18 cellular contexts compared by ENCODE assay signal in the genomic region with DNA sequence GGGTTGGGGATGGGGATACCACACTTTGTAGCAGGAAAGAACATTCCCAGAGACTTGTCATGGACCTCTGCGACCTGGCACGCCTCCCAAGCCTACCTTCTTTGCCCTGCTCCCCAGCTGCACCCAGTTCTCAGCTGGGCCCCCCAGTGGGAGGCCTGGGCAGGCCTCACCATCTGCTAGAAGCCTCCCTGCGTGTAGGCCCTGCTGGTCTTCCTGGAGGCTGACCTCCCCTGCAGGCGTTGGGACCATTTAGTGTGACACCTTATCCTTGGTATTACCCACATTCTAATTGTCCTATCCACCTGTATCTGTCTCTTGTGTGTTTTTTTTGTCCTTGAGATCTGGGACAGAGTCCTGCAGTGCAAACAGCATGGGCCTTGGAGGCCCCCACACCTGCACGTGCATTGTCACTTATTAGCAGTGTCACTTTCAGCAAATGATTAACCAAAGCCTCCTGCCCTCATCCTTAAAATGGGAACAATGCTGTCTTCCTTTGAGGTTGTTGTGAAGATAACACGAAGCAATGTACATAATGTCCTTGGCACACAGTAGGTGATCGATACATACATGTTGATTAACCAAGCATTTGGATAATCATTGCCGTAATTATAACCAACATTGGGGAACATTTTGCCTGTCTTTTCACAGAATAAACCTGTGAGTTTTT.
"Had no signal": no experiment of that assay in that cellular context is flagged by ENCODE, and none has a peak within 500 bp of the region (broad histone marks: within the 10 kb centered on the region; RNA-seq: fewer than 3 reads in every experiment).

No MANE protein-coding gene starts in this region.

- H3K9ac ChIP-seq: parathyroid adenoma had no signal

- H3K4me3 ChIP-seq: adrenal gland, esophagus squamous epithelium, skin epidermis, stomach had no signal

- H3K36me3 ChIP-seq: adrenal gland, esophagus squamous epithelium, stomach, WERI-Rb-1 had no signal

- H3K4me3 Mint-ChIP-seq: dendritic cell treated with granulocyte-macrophage colony-stimulating factor and Interleukin-4, amounts not matched to agents 40 ng/mL and 50 ng/mL, for 4 days; memory B cell; naive thymus-derived CD8-positive, alpha-beta T cell; type B pancreatic cell had no signal

- H3K9me3 Mint-ChIP-seq: activated naive CD4-positive, alpha-beta T cell treated with anti-CD3 and anti-CD28 coated beads, Interleukin-2, amount 50 U/mL, for 72 hours; dendritic cell treated with granulocyte-macrophage colony-stimulating factor and Interleukin-4, amounts not matched to agents 40 ng/mL and 50 ng/mL, for 4 days; memory B cell; naive thymus-derived CD8-positive, alpha-beta T cell had no signal

- H3K27ac ChIP-seq: adrenal gland, esophagus squamous epithelium, parathyroid adenoma, skin epidermis, stomach, WERI-Rb-1 had no signal

- ATAC-seq: activated naive CD4-positive, alpha-beta T cell treated with anti-CD3 and anti-CD28 coated beads, Interleukin-2, amount 50 U/mL, for 72 hours; naive thymus-derived CD8-positive, alpha-beta T cell had no signal

- H3K9me3 ChIP-seq: adrenal gland, esophagus squamous epithelium, stomach had no signal

- H3K27ac Mint-ChIP-seq: activated naive CD4-positive, alpha-beta T cell treated with anti-CD3 and anti-CD28 coated beads, Interleukin-2, amount 50 U/mL, for 72 hours; dendritic cell treated with granulocyte-macrophage colony-stimulating factor and Interleukin-4, amounts not matched to agents 40 ng/mL and 50 ng/mL, for 4 days; memory B cell; naive thymus-derived CD8-positive, alpha-beta T cell; type B pancreatic cell had no signal

- H3K4me1 ChIP-seq: adrenal gland, parathyroid adenoma, stomach had no signal

- H3K36me3 Mint-ChIP-seq: activated naive CD4-positive, alpha-beta T cell treated with anti-CD3 and anti-CD28 coated beads, Interleukin-2, amount 50 U/mL, for 72 hours; memory B cell; type B pancreatic cell had no signal

- H3K27me3 Mint-ChIP-seq: dendritic cell treated with granulocyte-macrophage colony-stimulating factor and Interleukin-4, amounts not matched to agents 40 ng/mL and 50 ng/mL, for 4 days; type B pancreatic cell had no signal

- H3K27me3 ChIP-seq: adrenal gland, esophagus squamous epithelium, stomach had no signal

- H3K4me1 Mint-ChIP-seq: memory B cell; naive thymus-derived CD8-positive, alpha-beta T cell had no signal

- DNase-seq: activated CD4-positive, alpha-beta T cell treated with anti-CD3 and anti-CD28 coated beads, Interleukin-2, amount 50 U/mL, for 4 hours; activated gamma-delta T cell treated with Interleukin-2 at 50 U/mL for 16 hours; adrenal gland; effector CD8-positive, alpha-beta T cell; esophagus squamous epithelium; naive thymus-derived CD8-positive, alpha-beta T cell; retina; stimulated activated CD4-positive, alpha-beta T cell treated with anti-CD3 and anti-CD28 coated beads, Interleukin-4, amount 100 ng/mL, for 1 hour; stomach; SW 1271; T-helper 2 cell; WERI-Rb-1 had no signal
